3 cellular contexts compared by ENCODE assay signal in genomic region chr10:13099144-13099665, GRCh38.
TF ChIP-seq lines count a peak whose summit lies in the region.

No MANE protein-coding gene starts in this region.

TF ChIP-seq in GM23338, 12 proteins besides CTCF, POLR2A, EP300 and RAD21:
- TF ChIP-seq ZNF331 (CRISPR knock-in tag; IDR thresholded peaks at IDR 0.05; ENCODE audit: low read depth) (no peak), CREB1 (CRISPR knock-in tag; IDR thresholded peaks at IDR 0.05; ENCODE audit: low read depth) (no peak), POLR2AphosphoS5 (IDR thresholded peaks at IDR 0.05; ENCODE audit: low read depth) (no peak), STAT1 (IDR thresholded peaks at IDR 0.05; ENCODE audit: unreplicated experiment) (no peak), ZNF114 (CRISPR knock-in tag; IDR thresholded peaks at IDR 0.05) (no peak)
TF ChIP-seq in GM23338: peak in this region for 0.

TF ChIP-seq in SK-N-SH, 30 proteins besides CTCF, POLR2A, EP300 and RAD21:
- TF ChIP-seq, protein P1, sequence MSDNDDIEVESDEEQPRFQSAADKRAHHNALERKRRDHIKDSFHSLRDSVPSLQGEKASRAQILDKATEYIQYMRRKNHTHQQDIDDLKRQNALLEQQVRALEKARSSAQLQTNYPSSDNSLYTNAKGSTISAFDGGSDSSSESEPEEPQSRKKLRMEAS (IDR thresholded peaks at IDR 0.05; ENCODE audit: low read depth): 0 out of 2 replicates have a peak, but pooled peaks have one; percentile 16
- TF ChIP-seq POLR2AphosphoS5 (IDR thresholded peaks at IDR 0.05; ENCODE audit: low read depth, low read length): no peak
- TF ChIP-seq, protein P2, sequence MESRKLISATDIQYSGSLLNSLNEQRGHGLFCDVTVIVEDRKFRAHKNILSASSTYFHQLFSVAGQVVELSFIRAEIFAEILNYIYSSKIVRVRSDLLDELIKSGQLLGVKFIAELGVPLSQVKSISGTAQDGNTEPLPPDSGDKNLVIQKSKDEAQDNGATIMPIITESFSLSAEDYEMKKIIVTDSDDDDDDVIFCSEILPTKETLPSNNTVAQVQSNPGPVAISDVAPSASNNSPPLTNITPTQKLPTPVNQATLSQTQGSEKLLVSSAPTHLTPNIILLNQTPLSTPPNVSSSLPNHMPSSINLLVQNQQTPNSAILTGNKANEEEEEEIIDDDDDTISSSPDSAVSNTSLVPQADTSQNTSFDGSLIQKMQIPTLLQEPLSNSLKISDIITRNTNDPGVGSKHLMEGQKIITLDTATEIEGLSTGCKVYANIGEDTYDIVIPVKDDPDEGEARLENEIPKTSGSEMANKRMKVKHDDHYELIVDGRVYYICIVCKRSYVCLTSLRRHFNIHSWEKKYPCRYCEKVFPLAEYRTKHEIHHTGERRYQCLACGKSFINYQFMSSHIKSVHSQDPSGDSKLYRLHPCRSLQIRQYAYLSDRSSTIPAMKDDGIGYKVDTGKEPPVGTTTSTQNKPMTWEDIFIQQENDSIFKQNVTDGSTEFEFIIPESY (IDR thresholded peaks at IDR 0.05; ENCODE audit: borderline replicate concordance, low read depth): no peak
- TF ChIP-seq RCOR1 (IDR thresholded peaks at IDR 0.05; ENCODE audit: low read length): peak; percentile 35; the same call in 1 of the 2 replicates
- peak; percentile 42 for TF ChIP-seq SMC3 (IDR thresholded peaks at IDR 0.05; ENCODE audit: low read depth, low read length)
- no peak for TF ChIP-seq TCF12 (IDR thresholded peaks at IDR 0.05)
- TF ChIP-seq SIN3A (IDR thresholded peaks at IDR 0.05; ENCODE audit: borderline replicate concordance, low read depth, low read length): 0 out of 2 replicates have a peak, but pooled peaks have one; percentile 19
- no peak for TF ChIP-seq YY1 (IDR thresholded peaks at IDR 0.05; ENCODE audit: low read depth)
- TF ChIP-seq MXI1 (IDR thresholded peaks at IDR 0.05; ENCODE audit: low read depth, low read length): no peak

TF ChIP-seq in GM12878, 131 proteins besides CTCF, POLR2A, EP300 and RAD21:
- TF ChIP-seq BCL11A (IDR thresholded peaks at IDR 0.05; ENCODE audit: low read depth, low read length): no peak
- TF ChIP-seq HDGF (IDR thresholded peaks at IDR 0.05): 0 out of 2 replicates have a peak, but pooled peaks have one; percentile 37
- no peak for TF ChIP-seq ZSCAN29 (IDR thresholded peaks at IDR 0.05)
- TF ChIP-seq, protein P3, sequence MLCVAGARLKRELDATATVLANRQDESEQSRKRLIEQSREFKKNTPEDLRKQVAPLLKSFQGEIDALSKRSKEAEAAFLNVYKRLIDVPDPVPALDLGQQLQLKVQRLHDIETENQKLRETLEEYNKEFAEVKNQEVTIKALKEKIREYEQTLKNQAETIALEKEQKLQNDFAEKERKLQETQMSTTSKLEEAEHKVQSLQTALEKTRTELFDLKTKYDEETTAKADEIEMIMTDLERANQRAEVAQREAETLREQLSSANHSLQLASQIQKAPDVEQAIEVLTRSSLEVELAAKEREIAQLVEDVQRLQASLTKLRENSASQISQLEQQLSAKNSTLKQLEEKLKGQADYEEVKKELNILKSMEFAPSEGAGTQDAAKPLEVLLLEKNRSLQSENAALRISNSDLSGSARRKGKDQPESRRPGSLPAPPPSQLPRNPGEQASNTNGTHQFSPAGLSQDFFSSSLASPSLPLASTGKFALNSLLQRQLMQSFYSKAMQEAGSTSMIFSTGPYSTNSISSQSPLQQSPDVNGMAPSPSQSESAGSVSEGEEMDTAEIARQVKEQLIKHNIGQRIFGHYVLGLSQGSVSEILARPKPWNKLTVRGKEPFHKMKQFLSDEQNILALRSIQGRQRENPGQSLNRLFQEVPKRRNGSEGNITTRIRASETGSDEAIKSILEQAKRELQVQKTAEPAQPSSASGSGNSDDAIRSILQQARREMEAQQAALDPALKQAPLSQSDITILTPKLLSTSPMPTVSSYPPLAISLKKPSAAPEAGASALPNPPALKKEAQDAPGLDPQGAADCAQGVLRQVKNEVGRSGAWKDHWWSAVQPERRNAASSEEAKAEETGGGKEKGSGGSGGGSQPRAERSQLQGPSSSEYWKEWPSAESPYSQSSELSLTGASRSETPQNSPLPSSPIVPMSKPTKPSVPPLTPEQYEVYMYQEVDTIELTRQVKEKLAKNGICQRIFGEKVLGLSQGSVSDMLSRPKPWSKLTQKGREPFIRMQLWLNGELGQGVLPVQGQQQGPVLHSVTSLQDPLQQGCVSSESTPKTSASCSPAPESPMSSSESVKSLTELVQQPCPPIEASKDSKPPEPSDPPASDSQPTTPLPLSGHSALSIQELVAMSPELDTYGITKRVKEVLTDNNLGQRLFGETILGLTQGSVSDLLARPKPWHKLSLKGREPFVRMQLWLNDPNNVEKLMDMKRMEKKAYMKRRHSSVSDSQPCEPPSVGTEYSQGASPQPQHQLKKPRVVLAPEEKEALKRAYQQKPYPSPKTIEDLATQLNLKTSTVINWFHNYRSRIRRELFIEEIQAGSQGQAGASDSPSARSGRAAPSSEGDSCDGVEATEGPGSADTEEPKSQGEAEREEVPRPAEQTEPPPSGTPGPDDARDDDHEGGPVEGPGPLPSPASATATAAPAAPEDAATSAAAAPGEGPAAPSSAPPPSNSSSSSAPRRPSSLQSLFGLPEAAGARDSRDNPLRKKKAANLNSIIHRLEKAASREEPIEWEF (IDR thresholded peaks at IDR 0.05; ENCODE audit: insufficient replicate concordance, low read depth, low read length): no peak
- no peak for TF ChIP-seq STAT1 (conservative IDR thresholded peaks at IDR 0.05)
- TF ChIP-seq ZNF384 (IDR thresholded peaks at IDR 0.05; ENCODE audit: borderline replicate concordance, low read depth, low read length): 0 out of 2 replicates have a peak, but pooled peaks have one; percentile 53
- TF ChIP-seq SMAD1 (IDR thresholded peaks at IDR 0.05; ENCODE audit: low read depth, partially characterized antibody): no peak
- peak; percentile 28; the same call in 1 of the 2 replicates for TF ChIP-seq SMC3 (IDR thresholded peaks at IDR 0.05; ENCODE audit: borderline replicate concordance, low read length)
- 0 out of 2 replicates have a peak, but pooled peaks have one; percentile 6 for TF ChIP-seq RCOR1 (conservative IDR thresholded peaks at IDR 0.05; ENCODE audit: low read depth, low read length)
- 0 out of 2 replicates have a peak, but pooled peaks have one; percentile 45 for TF ChIP-seq SIN3A (IDR thresholded peaks at IDR 0.05; ENCODE audit: low read depth, low read length)
- no peak for TF ChIP-seq POU2F2 (IDR thresholded peaks at IDR 0.05; ENCODE audit: borderline replicate concordance, low read depth, low read length)
- TF ChIP-seq NBN (IDR thresholded peaks at IDR 0.05): 0 out of 2 replicates have a peak, but pooled peaks have one; percentile 49
- TF ChIP-seq HDAC6 (IDR thresholded peaks at IDR 0.05; ENCODE audit: unreplicated experiment): no peak
- no peak for TF ChIP-seq JUNB (IDR thresholded peaks at IDR 0.05)
- TF ChIP-seq FOXK2 (IDR thresholded peaks at IDR 0.05): 0 out of 2 replicates have a peak, but pooled peaks have one; percentile 35
- TF ChIP-seq TCF12 (IDR thresholded peaks at IDR 0.05; ENCODE audit: low read depth, low read length): no peak
- TF ChIP-seq, protein P4, sequence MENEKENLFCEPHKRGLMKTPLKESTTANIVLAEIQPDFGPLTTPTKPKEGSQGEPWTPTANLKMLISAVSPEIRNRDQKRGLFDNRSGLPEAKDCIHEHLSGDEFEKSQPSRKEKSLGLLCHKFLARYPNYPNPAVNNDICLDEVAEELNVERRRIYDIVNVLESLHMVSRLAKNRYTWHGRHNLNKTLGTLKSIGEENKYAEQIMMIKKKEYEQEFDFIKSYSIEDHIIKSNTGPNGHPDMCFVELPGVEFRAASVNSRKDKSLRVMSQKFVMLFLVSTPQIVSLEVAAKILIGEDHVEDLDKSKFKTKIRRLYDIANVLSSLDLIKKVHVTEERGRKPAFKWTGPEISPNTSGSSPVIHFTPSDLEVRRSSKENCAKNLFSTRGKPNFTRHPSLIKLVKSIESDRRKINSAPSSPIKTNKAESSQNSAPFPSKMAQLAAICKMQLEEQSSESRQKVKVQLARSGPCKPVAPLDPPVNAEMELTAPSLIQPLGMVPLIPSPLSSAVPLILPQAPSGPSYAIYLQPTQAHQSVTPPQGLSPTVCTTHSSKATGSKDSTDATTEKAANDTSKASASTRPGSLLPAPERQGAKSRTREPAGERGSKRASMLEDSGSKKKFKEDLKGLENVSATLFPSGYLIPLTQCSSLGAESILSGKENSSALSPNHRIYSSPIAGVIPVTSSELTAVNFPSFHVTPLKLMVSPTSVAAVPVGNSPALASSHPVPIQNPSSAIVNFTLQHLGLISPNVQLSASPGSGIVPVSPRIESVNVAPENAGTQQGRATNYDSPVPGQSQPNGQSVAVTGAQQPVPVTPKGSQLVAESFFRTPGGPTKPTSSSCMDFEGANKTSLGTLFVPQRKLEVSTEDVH (IDR thresholded peaks at IDR 0.05; ENCODE audit: low read depth, partially characterized antibody): no peak
- 0 out of 2 replicates have a peak, but pooled peaks have one; percentile 16 for TF ChIP-seq YY1 (IDR thresholded peaks at IDR 0.05; ENCODE audit: low read depth, low read length)
- TF ChIP-seq HCFC1 (IDR thresholded peaks at IDR 0.05; ENCODE audit: low read length): no peak
- no peak for TF ChIP-seq STAT3 (IDR thresholded peaks at IDR 0.05; ENCODE audit: low read depth, low read length)
- TF ChIP-seq, protein P5, sequence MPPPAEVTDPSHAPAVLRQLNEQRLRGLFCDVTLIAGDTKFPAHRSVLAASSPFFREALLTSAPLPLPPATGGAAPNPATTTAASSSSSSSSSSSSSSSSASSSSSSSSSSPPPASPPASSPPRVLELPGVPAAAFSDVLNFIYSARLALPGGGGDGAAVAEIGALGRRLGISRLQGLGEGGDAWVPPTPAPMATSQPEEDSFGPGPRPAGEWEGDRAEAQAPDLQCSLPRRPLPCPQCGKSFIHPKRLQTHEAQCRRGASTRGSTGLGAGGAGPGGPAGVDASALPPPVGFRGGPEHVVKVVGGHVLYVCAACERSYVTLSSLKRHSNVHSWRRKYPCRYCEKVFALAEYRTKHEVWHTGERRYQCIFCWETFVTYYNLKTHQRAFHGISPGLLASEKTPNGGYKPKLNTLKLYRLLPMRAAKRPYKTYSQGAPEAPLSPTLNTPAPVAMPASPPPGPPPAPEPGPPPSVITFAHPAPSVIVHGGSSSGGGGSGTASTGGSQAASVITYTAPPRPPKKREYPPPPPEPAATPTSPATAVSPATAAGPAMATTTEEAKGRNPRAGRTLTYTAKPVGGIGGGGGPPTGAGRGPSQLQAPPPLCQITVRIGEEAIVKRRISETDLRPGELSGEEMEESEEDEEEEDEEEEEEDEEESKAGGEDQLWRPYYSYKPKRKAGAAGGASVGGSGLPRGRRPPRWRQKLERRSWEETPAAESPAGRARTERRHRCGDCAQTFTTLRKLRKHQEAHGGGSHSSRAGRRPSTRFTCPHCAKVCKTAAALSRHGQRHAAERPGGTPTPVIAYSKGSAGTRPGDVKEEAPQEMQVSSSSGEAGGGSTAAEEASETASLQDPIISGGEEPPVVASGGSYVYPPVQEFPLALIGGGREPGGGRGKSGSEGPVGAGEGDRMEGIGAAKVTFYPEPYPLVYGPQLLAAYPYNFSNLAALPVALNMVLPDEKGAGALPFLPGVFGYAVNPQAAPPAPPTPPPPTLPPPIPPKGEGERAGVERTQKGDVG (CRISPR knock-in tag; IDR thresholded peaks at IDR 0.05): no peak
- TF ChIP-seq JUND (IDR thresholded peaks at IDR 0.05; ENCODE audit: low read depth, low read length): no peak
- TF ChIP-seq BCLAF1 (IDR thresholded peaks at IDR 0.05): no peak
TF ChIP-seq in GM12878: peak in this region for 8.
